Comparison of ENCODE assay signal across 15 cellular contexts in genomic region chr4:114615435-114615834, GRCh38. TPM values are rescaled to one million over a fixed set of nuclear protein-coding genes. Genes with fewer than 3 reads are reported as not detected.
DNase-seq lines count a peak whose midpoint lies in the region; ATAC-seq, FAIRE-seq and TF ChIP-seq lines count a peak whose summit lies in the region.
"Had no signal": no experiment of that assay in that cellular context is flagged by ENCODE, and none has a peak within 500 bp of the region (broad histone marks: within the 10 kb centered on the region; RNA-seq: fewer than 3 reads in every experiment).

No MANE protein-coding gene starts in this region.

- intact Hi-C loops in pancreas (cut with DNase I) = no loop called here
- intact Hi-C loops in tibial artery (cut with DNase I; ENCODE audit: low total_unique reads) = no loop called here

- no peaks in the 10 kb centered on the region for H3K27me3 ChIP-seq in pancreas
- H3K27me3 ChIP-seq in tibial artery = peaks cover 0 to 4% of the 10 kb centered on the region in 2 donors

- peak; percentile 95 for ATAC-seq in GM18909 (IDR thresholded peaks at IDR 0.05; ENCODE audit: poor library complexity, unreplicated experiment)
- ATAC-seq in HG03159 (IDR thresholded peaks at IDR 0.05; ENCODE audit: unreplicated experiment) = peak; percentile 65
- peak; percentile 92 to 94 (median 93) for ATAC-seq in pancreas
- ATAC-seq: effector memory CD8-positive, alpha-beta T cell had no signal

- no peaks in the 10 kb centered on the region for H3K36me3 ChIP-seq in pancreas
- H3K36me3 ChIP-seq in tibial artery = no peaks in the 10 kb centered on the region

- no peak for TF ChIP-seq CTCF in pancreas (IDR thresholded peaks at IDR 0.05)
- TF ChIP-seq CTCF in tibial artery (IDR thresholded peaks at IDR 0.05) = no peak

- H3K27ac ChIP-seq in pancreas (peak overlapping the region; percentile 9 to 89 (median 75)), tibial artery (no peak overlapping the region)

- 4 to 8% methylated on average over 3 of the region's 3 CpGs for WGBS in pancreas, 2 donors

- FAIRE-seq in pancreas (lab: Jason Lieb, UNC) = no peak

- H3K9me3 ChIP-seq in pancreas = no peaks in the 10 kb centered on the region
- H3K9me3 ChIP-seq in tibial artery = no peaks in the 10 kb centered on the region

- H3K4me3 ChIP-seq in pancreas = peak overlapping the region in 3 of 4 donors; percentile 9 to 42 (median 35)
- H3K4me3 ChIP-seq in tibial artery = no peak overlapping the region

- H3K4me1 ChIP-seq in pancreas (peaks cover 10 to 26% (median 23%) of the 10 kb centered on the region in 3 donors), tibial artery (no peaks in the 10 kb centered on the region)

- DNase-seq in SW480 (ENCODE audit: low spot score) (peak; percentile 59), pancreas (peak in 2 of 6 donors; percentile 17 to 33), tibial artery (no peak), activated gamma-delta T cell treated with Interleukin-2 at 50 U/mL for 16 hours (no peak), NOMO-1 treated with DMSO at 0.1 percent for 48 hours (lab: John Stamatoyannopoulos, UW; ENCODE audit: unreplicated experiment) (no peak), DMS79 (lab: John Stamatoyannopoulos, UW) (no peak)
- DNase-seq: activated CD4-positive, alpha-beta T cell treated with anti-CD3 and anti-CD28 coated beads, Interleukin-2, amount 50 U/mL, for 48 hours; effector memory CD8-positive, alpha-beta T cell; KBM-7; NCI-H446; nephron progenitor cell; stimulated activated CD4-positive, alpha-beta T cell treated with anti-CD3 and anti-CD28 coated beads, Interleukin-2, amount 100 ng/mL, for 24 hours had no signal

RNA-seq across cellular contexts. Expression of gene UGT8, which starts 16.8 kb away (rescaled TPM):
- total RNA-seq in pancreas = 1 to 10 TPM; 5.1 to 9.6 (median 6.1) TPM
- 1 to 10 TPM; 1.5 to 4.9 TPM for polyA plus RNA-seq in pancreas
- total RNA-seq: subcutaneous adipose tissue had no signal

Comparison
In these comparisons a context has a peak if more than half of its experiments do, and no peak if none do; other contexts are left out.
1. H3K27ac ChIP-seq: peak in pancreas (4 of 4); none in tibial artery (0 of 2).
2. H3K4me3 ChIP-seq: peak in pancreas (3 of 4); none in tibial artery (0 of 2).
3. Peak in every context shown above with its lines, with median percentiles within 50 percentile points of each other: ATAC-seq.